Comparison of ENCODE assay signal across 9 cellular contexts in the genomic region with DNA sequence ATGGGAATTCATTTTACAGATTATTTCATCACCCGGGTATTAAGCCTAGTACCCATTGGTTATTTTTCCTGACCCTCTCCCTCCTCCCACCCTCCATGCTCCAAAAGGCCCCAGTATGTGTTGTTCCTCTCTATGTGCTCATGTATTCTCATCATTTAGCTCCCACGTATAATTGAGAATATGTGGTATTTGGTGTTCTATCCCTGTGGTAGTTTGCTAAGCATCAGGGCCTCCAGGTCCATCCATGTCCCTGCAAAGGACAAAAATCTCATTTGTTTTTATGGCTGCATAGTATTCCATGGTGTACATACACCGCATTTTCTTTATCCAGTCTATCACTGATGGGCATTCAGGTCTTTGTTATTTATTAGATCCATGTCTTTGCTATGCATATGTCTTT.
"Had no signal": no experiment of that assay in that cellular context is flagged by ENCODE, and none has a peak within 500 bp of the region (broad histone marks: within the 10 kb centered on the region; RNA-seq: fewer than 3 reads in every experiment).

No MANE protein-coding gene starts in this region.

- H3K4me3 Mint-ChIP-seq: GM23338, HFFc6 had no signal

- H3K4me1 ChIP-seq: HAP-1 had no signal

- H3K9me3 ChIP-seq: HAP-1 had no signal

- H2AFZ ChIP-seq: GM23338 had no signal

- H3K36me3 ChIP-seq: HAP-1 had no signal

- H3K9ac ChIP-seq: GM23248 had no signal

- H3K27ac ChIP-seq: GM23248 had no signal

- DNase-seq: GM23248, GOT3, H7, HCEC 1CT, HFFc6 had no signal

- FAIRE-seq: H1 had no signal

- H3K4me2 ChIP-seq: GM23338 had no signal

- ATAC-seq: GM23338, HCT116 had no signal

- H3K9me3 Mint-ChIP-seq: GM23338, HFFc6 had no signal

- H3K4me3 ChIP-seq: GM23248, GM23338, HAP-1 had no signal

- H3K27ac Mint-ChIP-seq: GM23338 had no signal
